15 cellular contexts compared by ENCODE assay signal in genomic region chr6:15444081-15444731, GRCh38.
DNase-seq lines count a peak whose midpoint lies in the region; ATAC-seq and TF ChIP-seq lines count a peak whose summit lies in the region.
"Had no signal": no experiment of that assay in that cellular context is flagged by ENCODE, and none has a peak within 500 bp of the region (broad histone marks: within the 10 kb centered on the region; RNA-seq: fewer than 3 reads in every experiment).

No MANE protein-coding gene starts in this region.

- peaks cover 81% of the 10 kb centered on the region for H3K4me1 Mint-ChIP-seq in dendritic cell treated with granulocyte-macrophage colony-stimulating factor and Interleukin-4, amounts not matched to agents 40 ng/mL and 50 ng/mL, for 4 days (ENCODE audit: low read depth)

- intact Hi-C loops in dendritic cell treated with granulocyte-macrophage colony-stimulating factor and Interleukin-4, amounts not matched to agents 40 ng/mL and 50 ng/mL, for 4 days (cut with micrococcal nuclease), result loop anchor here (5.0 kb wide), 1 partner anchor 192 kb away; no protein-coding TSS in a partner anchor
- intact Hi-C loops in mucosa of descending colon (cut with DNase I, micrococcal nuclease), result no loop called here

- peaks cover 5% of the 10 kb centered on the region for H3K4me1 ChIP-seq in mucosa of descending colon (ENCODE audit: low read depth)
- H3K4me1 ChIP-seq: colonic mucosa had no signal

- H3K36me3 ChIP-seq in mucosa of descending colon (ENCODE audit: low read depth), result no peaks in the 10 kb centered on the region
- H3K36me3 ChIP-seq: colonic mucosa had no signal

- TF ChIP-seq CTCF in mucosa of descending colon (IDR thresholded peaks at IDR 0.05), result no peak

- DNase-seq in DMS79 treated with DMSO at 0.1 percent for 48 hours (lab: John Stamatoyannopoulos, UW) (peak; percentile 61), NCI-H2029 (lab: John Stamatoyannopoulos, UW) (peak; percentile 42), mucosa of descending colon (no peak), erythroblast (lab: John Stamatoyannopoulos, UW) (no peak), SIG-M5 (lab: John Stamatoyannopoulos, UW) (no peak)
- DNase-seq: colonic mucosa, MM.1S, psoas muscle, T-helper 2 cell had no signal

- H3K27ac Mint-ChIP-seq in dendritic cell treated with granulocyte-macrophage colony-stimulating factor and Interleukin-4, amounts not matched to agents 40 ng/mL and 50 ng/mL, for 4 days, result peak overlapping the region; percentile 65
- H3K27ac Mint-ChIP-seq: IgD-negative memory B cell had no signal

- TF ChIP-seq POLR2A in erythroblast (IDR thresholded peaks at IDR 0.05; ENCODE audit: low read length), result no peak

- no peak overlapping the region for H3K4me3 Mint-ChIP-seq in dendritic cell treated with granulocyte-macrophage colony-stimulating factor and Interleukin-4, amounts not matched to agents 40 ng/mL and 50 ng/mL, for 4 days
- H3K4me3 Mint-ChIP-seq: IgD-negative memory B cell, nephron had no signal

- peak; percentile 15 for ATAC-seq in mucosa of descending colon
- no peak for ATAC-seq in HG03159 (IDR thresholded peaks at IDR 0.05; ENCODE audit: unreplicated experiment)
- ATAC-seq: activated CD4-positive, CD25-positive, alpha-beta regulatory T cell treated with anti-CD3 and anti-CD28 coated beads, Interleukin-2, amount 50 U/mL, for 24 hours had no signal

- H3K4me3 ChIP-seq in mucosa of descending colon, result no peak overlapping the region
- H3K4me3 ChIP-seq: colonic mucosa, lung, psoas muscle had no signal

- no peaks in the 10 kb centered on the region for H3K9me3 Mint-ChIP-seq in dendritic cell treated with granulocyte-macrophage colony-stimulating factor and Interleukin-4, amounts not matched to agents 40 ng/mL and 50 ng/mL, for 4 days
- H3K9me3 Mint-ChIP-seq: IgD-negative memory B cell, nephron had no signal

- H3K9me3 ChIP-seq in mucosa of descending colon, result no peaks in the 10 kb centered on the region
- H3K9me3 ChIP-seq: colonic mucosa, psoas muscle had no signal

- H3K36me3 Mint-ChIP-seq in dendritic cell treated with granulocyte-macrophage colony-stimulating factor and Interleukin-4, amounts not matched to agents 40 ng/mL and 50 ng/mL, for 4 days (ENCODE audit: low read depth), result peaks cover 13% of the 10 kb centered on the region
- H3K36me3 Mint-ChIP-seq: IgD-negative memory B cell had no signal

- no peaks in the 10 kb centered on the region for H3K27me3 Mint-ChIP-seq in dendritic cell treated with granulocyte-macrophage colony-stimulating factor and Interleukin-4, amounts not matched to agents 40 ng/mL and 50 ng/mL, for 4 days
- H3K27me3 Mint-ChIP-seq: IgD-negative memory B cell had no signal

Comparison
In these comparisons a context has a peak if more than half of its experiments do, and no peak if none do; other contexts are left out.
1. DNase-seq: peak in DMS79 treated with DMSO at 0.1 percent for 48 hours (single experiment) and NCI-H2029 (single experiment); none in mucosa of descending colon (0 of 3), erythroblast (0 of 2) and SIG-M5 (single experiment).